Comparison of ENCODE assay signal across 17 cellular contexts in the genomic region with DNA sequence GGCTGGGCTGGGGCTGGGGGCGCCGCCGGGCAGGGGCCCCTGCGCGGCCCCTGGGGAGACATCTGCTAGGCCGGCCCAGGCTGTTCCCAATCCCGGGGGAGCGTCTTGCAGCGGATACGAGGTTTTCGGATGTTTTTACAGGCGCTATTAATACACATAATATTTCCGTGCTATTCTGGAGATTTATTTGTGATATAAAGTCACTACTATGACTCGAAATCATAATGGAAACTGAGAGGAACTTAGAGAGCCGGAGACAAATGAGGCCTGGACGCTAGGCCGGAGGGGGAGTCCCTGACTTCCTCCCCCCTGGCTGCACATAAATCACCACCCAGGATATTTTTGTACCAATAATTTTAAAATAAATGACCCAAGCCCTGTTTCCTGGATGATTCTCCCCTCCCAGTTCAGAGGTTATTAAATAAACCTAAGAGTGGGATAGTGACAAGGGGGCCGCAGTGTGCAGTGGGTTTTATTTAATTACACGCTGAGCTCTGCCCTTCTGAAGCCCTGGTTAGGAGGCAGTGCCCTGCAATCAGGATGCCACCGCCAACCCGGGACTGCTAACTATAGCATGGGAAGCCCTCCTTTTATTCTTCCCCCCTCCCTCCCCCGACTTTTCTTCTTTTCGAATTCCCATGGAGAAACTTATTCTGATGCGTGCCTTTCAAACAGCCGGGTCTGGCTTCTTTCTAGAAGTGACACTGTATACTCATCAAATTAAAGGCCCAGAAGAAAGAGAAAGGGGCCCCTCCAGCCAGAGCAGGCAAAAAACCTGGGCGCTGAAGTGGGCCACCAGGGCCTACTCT.
DNase-seq lines count a peak whose midpoint lies in the region; ATAC-seq and TF ChIP-seq lines count a peak whose summit lies in the region.
"Had no signal": no experiment of that assay in that cellular context is flagged by ENCODE, and none has a peak within 500 bp of the region (broad histone marks: within the 10 kb centered on the region; RNA-seq: fewer than 3 reads in every experiment).

No MANE protein-coding gene starts in this region.

- H3K9me3 Mint-ChIP-seq in osteocyte (ENCODE audit: unreplicated experiment): no peaks in the 10 kb centered on the region
- H3K9me3 Mint-ChIP-seq: naive thymus-derived CD8-positive, alpha-beta T cell had no signal

- peaks cover 86% of the 10 kb centered on the region for H3K27me3 Mint-ChIP-seq in osteocyte (ENCODE audit: unreplicated experiment)

- H3K27ac Mint-ChIP-seq in osteocyte (ENCODE audit: unreplicated experiment): no peak overlapping the region
- H3K27ac Mint-ChIP-seq: brain; naive thymus-derived CD8-positive, alpha-beta T cell had no signal

- ATAC-seq in heart left ventricle (peak in 2 of 4 donors; percentile 41 to 65), thoracic aorta (ENCODE audit: insufficient number of reproducible peaks, low FRiP score, low read depth) (peak; percentile 20), HG03469 (IDR thresholded peaks at IDR 0.05; ENCODE audit: unreplicated experiment) (no peak)
- ATAC-seq: naive thymus-derived CD8-positive, alpha-beta T cell; stimulated activated naive CD8-positive, alpha-beta T cell treated with anti-CD3 and anti-CD28 coated beads, Interleukin-15, Interleukin-2, amounts not matched to agents 100 U/mL and 50 U/mL, for 24 hours had no signal

- no peak overlapping the region for H3K4me3 Mint-ChIP-seq in osteocyte (ENCODE audit: unreplicated experiment)
- H3K4me3 Mint-ChIP-seq: naive thymus-derived CD8-positive, alpha-beta T cell had no signal

- peak in 3 of 5 donors; percentile 39 to 51 (median 50) for DNase-seq in heart left ventricle
- DNase-seq in thoracic aorta (ENCODE audit: low spot score): no peak
- DNase-seq in GM10266 (ENCODE audit: extremely low spot score): no peak
- no peak for DNase-seq in NCI-H2196 (lab: John Stamatoyannopoulos, UW; ENCODE audit: unreplicated experiment)
- no peak for DNase-seq in osteocyte (ENCODE audit: extremely low spot score, unreplicated experiment)
- DNase-seq: activated gamma-delta T cell treated with Interleukin-2 at 50 U/mL for 16 hours; effector CD8-positive, alpha-beta T cell; naive thymus-derived CD8-positive, alpha-beta T cell; NCI-H2029; NCI-H524 treated with DMSO at 0.1 percent for 48 hours; stimulated activated naive CD8-positive, alpha-beta T cell treated with anti-CD3 and anti-CD28 coated beads, Interleukin-15, Interleukin-2, amounts not matched to agents 100 U/mL and 50 U/mL, for 24 hours; SW 1271; WERI-Rb-1 had no signal

- H3K9ac ChIP-seq in HUES64 (ENCODE audit: low read depth, low read length) (no peak overlapping the region), muscle layer of colon (ENCODE audit: low read length) (no peak overlapping the region)

- H3K27me3 ChIP-seq in HUES64 (ENCODE audit: insufficient read depth, low read length): peaks cover 79% of the 10 kb centered on the region
- peaks cover 9 to 59% (median 27%) of the 10 kb centered on the region in 9 donors for H3K27me3 ChIP-seq in heart left ventricle
- peaks cover 10 to 56% of the 10 kb centered on the region in 2 donors for H3K27me3 ChIP-seq in muscle layer of colon (ENCODE audit: control insufficient read depth in 1 of 2, insufficient read depth in 2 of 2, low read length in 2 of 2)
- no peaks in the 10 kb centered on the region for H3K27me3 ChIP-seq in thoracic aorta (replicated peaks; ENCODE audit: insufficient read depth)

- H3K27ac ChIP-seq in HUES64 (ENCODE audit: low read depth, low read length) (no peak overlapping the region), heart left ventricle (peak overlapping the region in 10 of 12 donors; percentile 46 to 81 (median 65)), muscle layer of colon (ENCODE audit: low read depth, low read length) (peak overlapping the region; percentile 23), thoracic aorta (peak overlapping the region; percentile 92 to 96)
- H3K27ac ChIP-seq: WERI-Rb-1 had no signal

- 38% methylated on average over 26 of the region's 26 CpGs for WGBS in HUES64
- WGBS in heart left ventricle, 4 donors: 30 to 40% (median 33%) methylated on average over 25 to 26 of the region's 26 CpGs

- H3K36me3 ChIP-seq in HUES64 (ENCODE audit: insufficient read depth, low read length) (no peaks in the 10 kb centered on the region), heart left ventricle (no peaks in the 10 kb centered on the region), muscle layer of colon (ENCODE audit: insufficient read depth, low read length) (no peaks in the 10 kb centered on the region), thoracic aorta (no peaks in the 10 kb centered on the region)
- H3K36me3 ChIP-seq: WERI-Rb-1 had no signal

- H3K4me1 ChIP-seq in HUES64 (ENCODE audit: insufficient read depth, low read length) (peaks cover 25% of the 10 kb centered on the region), heart left ventricle (peaks cover 0 to 33% (median 14%) of the 10 kb centered on the region in 12 donors), muscle layer of colon (ENCODE audit: insufficient read depth, low read length) (no peaks in the 10 kb centered on the region), thoracic aorta (ENCODE audit: control insufficient read depth in 1 of 2, low read depth in 2 of 2) (peaks cover 28 to 77% of the 10 kb centered on the region in 2 donors)

- intact Hi-C loops in heart left ventricle (cut with DNase I): loop anchor here in 1 of 10 donors (10.0 kb wide), 1 partner anchor 88 kb away; the partner anchor contains the start of gene ANO1

- H3K4me1 Mint-ChIP-seq in osteocyte (ENCODE audit: unreplicated experiment): peaks cover 13% of the 10 kb centered on the region

- TF ChIP-seq POLR2A in heart left ventricle (IDR thresholded peaks at IDR 0.05): no peak

- H3K4me3 ChIP-seq in HUES64 (ENCODE audit: low read length): peak overlapping the region; percentile 60
- H3K4me3 ChIP-seq in heart left ventricle: peak overlapping the region; percentile 23 to 64 (median 46)
- H3K4me3 ChIP-seq in muscle layer of colon (ENCODE audit: low read depth in 1 of 2, low read length in 2 of 2): peak overlapping the region in 1 of 2 donors; percentile 27
- H3K4me3 ChIP-seq in thoracic aorta: peak overlapping the region; percentile 75

- no peaks in the 10 kb centered on the region for H3K36me3 Mint-ChIP-seq in osteocyte (ENCODE audit: unreplicated experiment)
- H3K36me3 Mint-ChIP-seq: brain; naive thymus-derived CD8-positive, alpha-beta T cell had no signal

- H3K9me3 ChIP-seq in HUES64 (ENCODE audit: insufficient read depth, low read depth, low read length) (no peaks in the 10 kb centered on the region), heart left ventricle (no peaks in the 10 kb centered on the region), muscle layer of colon (ENCODE audit: low read length) (no peaks in the 10 kb centered on the region), thoracic aorta (no peaks in the 10 kb centered on the region)

- TF ChIP-seq CTCF in heart left ventricle (IDR thresholded peaks at IDR 0.05) (no peak), thoracic aorta (IDR thresholded peaks at IDR 0.05) (no peak), GM10266 (IDR thresholded peaks at IDR 0.05; ENCODE audit: control insufficient read depth, insufficient read depth, low read depth, missing control alignments) (no peak), osteocyte (IDR thresholded peaks at IDR 0.05) (no peak)

Comparison
In these comparisons a context has a peak if more than half of its experiments do, and no peak if none do; other contexts are left out.
1. DNase-seq: peak in heart left ventricle (3 of 5); none in thoracic aorta (single experiment), GM10266 (single experiment), NCI-H2196 (single experiment) and osteocyte (single experiment).